26 cellular contexts compared by ENCODE assay signal in genomic region chr11:122516686-122517085, GRCh38.
"Had no signal": no experiment of that assay in that cellular context is flagged by ENCODE, and none has a peak within 500 bp of the region (broad histone marks: within the 10 kb centered on the region; RNA-seq: fewer than 3 reads in every experiment).

No MANE protein-coding gene starts in this region.

- H3K4me1 ChIP-seq: body of pancreas, left ventricle myocardium inferior, right lobe of liver, transverse colon had no signal

- ATAC-seq: activated CD8-positive, alpha-beta memory T cell treated with anti-CD3 and anti-CD28 coated beads, Interleukin-2, amount 10 ng/mL, durations not matched to agents 7 days and 5 days; activated CD8-positive, alpha-beta T cell treated with anti-CD3 and anti-CD28 coated beads for 36 hours; activated naive CD8-positive, alpha-beta T cell treated with anti-CD3 and anti-CD28 coated beads, Interleukin-2, amount 50 U/mL, for 24 hours; body of pancreas; naive thymus-derived CD8-positive, alpha-beta T cell; right lobe of liver; stimulated activated memory B cell treated with anti-CD40 and anti-IgM and Interleukin-4, amounts not matched to agents 10 μg/mL and 1 μg/mL and 100 μg/mL, for 72 hours had no signal

- H3K27me3 ChIP-seq: body of pancreas, cardiac muscle cell, neural progenitor cell, right lobe of liver, transverse colon had no signal

- H3K36me3 ChIP-seq: cardiac muscle cell, left ventricle myocardium inferior, neural progenitor cell, right lobe of liver, transverse colon, WERI-Rb-1 had no signal

- H3K27ac ChIP-seq: body of pancreas, cardiac muscle cell, left ventricle myocardium inferior, neural progenitor cell, right lobe of liver, transverse colon, WERI-Rb-1 had no signal

- DNase-seq: activated CD4-positive, alpha-beta T cell treated with anti-CD3 and anti-CD28 coated beads, Interleukin-2, amount 10 ng/mL, durations not matched to agents 7 days and 5 days; activated CD4-positive, CD25-positive, alpha-beta regulatory T cell treated with anti-CD3 and anti-CD28 coated beads, Interleukin-2, amount 50 U/mL, for 72 hours; activated CD8-positive, alpha-beta memory T cell treated with anti-CD3 and anti-CD28 coated beads, Interleukin-2, amount 10 ng/mL, durations not matched to agents 7 days and 5 days; activated CD8-positive, alpha-beta T cell treated with anti-CD3 and anti-CD28 coated beads for 36 hours; activated effector memory CD4-positive, alpha-beta T cell treated with anti-CD3 and anti-CD28 coated beads, Interleukin-2, amount 50 U/mL, for 16 hours; activated naive CD4-positive, alpha-beta T cell treated with anti-CD3 and anti-CD28 coated beads, Interleukin-2, amount 50 U/mL, for 16 hours; activated naive CD8-positive, alpha-beta T cell treated with anti-CD3 and anti-CD28 coated beads, Interleukin-2, amount 50 U/mL, for 24 hours; activated T-cell treated with anti-CD3 and anti-CD28 coated beads for 4 hours; anterior cingulate cortex; body of pancreas; erythroblast; foreskin melanocyte; kidney; left ventricle myocardium inferior; mammary epithelial cell; naive thymus-derived CD8-positive, alpha-beta T cell; posterior cingulate gyrus; right lobe of liver; stimulated activated CD4-positive, alpha-beta T cell treated with anti-CD3 and anti-CD28 coated beads, Interleukin-15, amount 100 ng/mL, for 24 hours; transverse colon had no signal

- FAIRE-seq: kidney, urothelium cell line had no signal

- H3K4me3 ChIP-seq: body of pancreas, cardiac muscle cell, left ventricle myocardium inferior, neural progenitor cell, right lobe of liver, smooth muscle cell, transverse colon had no signal

- H3K9me3 ChIP-seq: body of pancreas, left ventricle myocardium inferior, right lobe of liver, transverse colon had no signal
